Comparison of ENCODE assay signal across 16 cellular contexts in genomic region chr12:10031771-10032175, GRCh38. TPM values are rescaled to one million over a fixed set of nuclear protein-coding genes. Genes with fewer than 3 reads are reported as not detected.
DNase-seq lines count a peak whose midpoint lies in the region; ATAC-seq, FAIRE-seq and TF ChIP-seq lines count a peak whose summit lies in the region.
"Had no signal": no experiment of that assay in that cellular context is flagged by ENCODE, and none has a peak within 500 bp of the region (broad histone marks: within the 10 kb centered on the region; RNA-seq: fewer than 3 reads in every experiment).

No MANE protein-coding gene starts in this region.

- FAIRE-seq in HTR-8/SVneo (lab: Jason Lieb, UNC) (peak; percentile 48), keratinocyte (lab: Jason Lieb, UNC) (peak; percentile 81)

- no peaks in the 10 kb centered on the region for H3K36me3 Mint-ChIP-seq in chondrocyte (ENCODE audit: low read depth)

- peak overlapping the region; percentile 86 for H3K27ac Mint-ChIP-seq in chondrocyte (ENCODE audit: unreplicated experiment)
- H3K27ac Mint-ChIP-seq: immature natural killer cell had no signal

- no peak for TF ChIP-seq CTCF in chondrocyte (IDR thresholded peaks at IDR 0.05)
- TF ChIP-seq CTCF in keratinocyte (optimal IDR thresholded peaks at IDR 0.05 in 1 of 3, IDR thresholded peaks at IDR 0.05 in 1 of 3, conservative IDR thresholded peaks at IDR 0.05 in 1 of 3; ENCODE audit: extremely low read depth in 1 of 3, insufficient read depth in 2 of 3, low read length in 3 of 3): no peak

- peak; percentile 76 for DNase-seq in AG08396 (ENCODE audit: low spot score)
- DNase-seq in HTR-8/SVneo (ENCODE audit: insufficient read length, low spot score): peak; percentile 48
- DNase-seq in chondrocyte (ENCODE audit: low spot score): peak; percentile 22
- DNase-seq in keratinocyte (ENCODE audit: low read depth, low spot score): peak; percentile 21
- DNase-seq in medulla oblongata (ENCODE audit: extremely low spot score): no peak
- no peak for DNase-seq in kidney glomerular epithelial cell (lab: John Stamatoyannopoulos, UW)
- no peak for DNase-seq in NK-92 treated with Interleukin-12 subunit alpha and Interleukin-12 subunit beta, amount 100 ng/mL, for 24 hours (lab: John Stamatoyannopoulos, UW)
- DNase-seq: C1 segment of cervical spinal cord, immature natural killer cell, NCI-H1694 treated with DMSO at 0.1 percent for 48 hours, posterior cingulate gyrus, RPMI8226, thyroid gland had no signal

- no peaks in the 10 kb centered on the region for H4K20me1 ChIP-seq in keratinocyte (ENCODE audit: control insufficient read depth, extremely low read depth, insufficient read depth, low read length)

- H3K27ac ChIP-seq in keratinocyte (ENCODE audit: control insufficient read depth, insufficient read depth, low read length): peak overlapping the region; percentile 20
- H3K27ac ChIP-seq: coronary artery, thyroid gland, VCaP had no signal

- H3K79me2 ChIP-seq in keratinocyte (ENCODE audit: control insufficient read depth, insufficient read depth, low read length): no peaks in the 10 kb centered on the region

- H3K4me1 ChIP-seq in keratinocyte (ENCODE audit: control insufficient read depth, extremely low read depth, insufficient read depth, low read length): peaks cover 11% of the 10 kb centered on the region
- H3K4me1 ChIP-seq: thyroid gland had no signal

- peaks cover 26% of the 10 kb centered on the region for H3K4me1 Mint-ChIP-seq in chondrocyte (ENCODE audit: low read depth)

- no peaks in the 10 kb centered on the region for H3K27me3 Mint-ChIP-seq in chondrocyte (ENCODE audit: low read depth)

- no peak for ATAC-seq in HG03280 (IDR thresholded peaks at IDR 0.05; ENCODE audit: unreplicated experiment)

- dilution Hi-C loops in keratinocyte (cut with MboI; ENCODE audit: extremely low pct_ligation_motif_present, low sequenced_read_pairs): no loop called here

- H3K9ac ChIP-seq in keratinocyte (ENCODE audit: control insufficient read depth, extremely low read depth, insufficient read depth, low read length): no peak overlapping the region

- H3K4me3 ChIP-seq in keratinocyte (ENCODE audit: control insufficient read depth in 2 of 3, extremely low read depth in 1 of 3, insufficient read depth in 2 of 3, low read depth in 1 of 3, low read length in 3 of 3): no peak overlapping the region
- H3K4me3 ChIP-seq: coronary artery, thyroid gland had no signal

- no peaks in the 10 kb centered on the region for H3K36me3 ChIP-seq in keratinocyte (ENCODE audit: control insufficient read depth in 2 of 2, extremely low read depth in 1 of 2, insufficient read depth in 2 of 2, low read length in 2 of 2)
- H3K36me3 ChIP-seq: thyroid gland had no signal

- no peak overlapping the region for H3K4me3 Mint-ChIP-seq in chondrocyte (ENCODE audit: unreplicated experiment)
- H3K4me3 Mint-ChIP-seq: immature natural killer cell had no signal

- no peaks in the 10 kb centered on the region for H3K9me3 Mint-ChIP-seq in chondrocyte (ENCODE audit: low read depth)
- H3K9me3 Mint-ChIP-seq: immature natural killer cell had no signal

- no peaks in the 10 kb centered on the region for H3K27me3 ChIP-seq in keratinocyte (ENCODE audit: control insufficient read depth, extremely low read depth, insufficient read depth, low read length)
- H3K27me3 ChIP-seq: thyroid gland had no signal

- no peaks in the 10 kb centered on the region for H3K9me1 ChIP-seq in keratinocyte (ENCODE audit: control insufficient read depth, extremely low read depth, insufficient read depth, low read length)

- no peaks in the 10 kb centered on the region for H3K9me3 ChIP-seq in keratinocyte (ENCODE audit: control insufficient read depth, low read depth, low read length)
- H3K9me3 ChIP-seq: thyroid gland had no signal

- H2AFZ ChIP-seq in keratinocyte (ENCODE audit: control insufficient read depth, low read length): no peak overlapping the region

- H3K4me2 ChIP-seq in keratinocyte (ENCODE audit: control insufficient read depth, extremely low read depth, insufficient read depth, low read depth, low read length): peak overlapping the region; percentile 16

RNA-seq across cellular contexts. Expression of gene CLEC9A, which starts 1.3 kb away (rescaled TPM):
- not detected in 3 replicates for total RNA-seq in chondrocyte
- not detected in 3 replicates for polyA plus RNA-seq in keratinocyte
- polyA plus RNA-seq in keratinocyte (2011; ENCODE audit: low read depth): not detected
- not detected in 2 replicates for polyA plus RNA-seq in keratinocyte (2011; cell fraction: cytosol; rRNA removed)
- polyA plus RNA-seq in keratinocyte (2011; cell fraction: nucleus; rRNA removed): not detected in 2 replicates
- not detected in 2 replicates for polyA plus RNA-seq in keratinocyte (2012; ENCODE audit: low replicate concordance)
- not detected in 3 replicates for polyA minus RNA-seq in keratinocyte
- polyA minus RNA-seq in keratinocyte (2011; cell fraction: cytosol; rRNA and poly(A)+ RNA removed): not detected
- not detected in 2 replicates for polyA minus RNA-seq in keratinocyte (2011; cell fraction: nucleus; rRNA and poly(A)+ RNA removed)
- total RNA-seq: thyroid gland had no signal

RNA-seq across cellular contexts. Expression of gene CLEC12B, which starts 21.3 kb away (rescaled TPM):
- total RNA-seq in chondrocyte: not detected in 3 replicates
- polyA plus RNA-seq in keratinocyte: not detected in 3 replicates
- polyA plus RNA-seq in keratinocyte (2011; ENCODE audit: low read depth): not detected
- not detected in 2 replicates for polyA plus RNA-seq in keratinocyte (2011; cell fraction: cytosol; rRNA removed)
- polyA plus RNA-seq in keratinocyte (2011; cell fraction: nucleus; rRNA removed): not detected in 2 replicates
- polyA plus RNA-seq in keratinocyte (2012; ENCODE audit: low replicate concordance): not detected in 2 replicates
- polyA minus RNA-seq in keratinocyte: not detected in 3 replicates
- not detected for polyA minus RNA-seq in keratinocyte (2011; cell fraction: cytosol; rRNA and poly(A)+ RNA removed)
- not detected in 2 replicates for polyA minus RNA-seq in keratinocyte (2011; cell fraction: nucleus; rRNA and poly(A)+ RNA removed)

RNA-seq across cellular contexts. Expression of gene CLEC1B, which starts 32.9 kb away (rescaled TPM):
- not detected in 3 replicates for total RNA-seq in chondrocyte
- not detected in 3 replicates for polyA plus RNA-seq in keratinocyte
- polyA plus RNA-seq in keratinocyte (2011; ENCODE audit: low read depth): not detected
- polyA plus RNA-seq in keratinocyte (2011; cell fraction: cytosol; rRNA removed): not detected in 2 replicates
- not detected in 2 replicates for polyA plus RNA-seq in keratinocyte (2011; cell fraction: nucleus; rRNA removed)
- polyA plus RNA-seq in keratinocyte (2012; ENCODE audit: low replicate concordance): not detected in 2 replicates
- not detected in 3 replicates for polyA minus RNA-seq in keratinocyte
- not detected for polyA minus RNA-seq in keratinocyte (2011; cell fraction: cytosol; rRNA and poly(A)+ RNA removed)
- polyA minus RNA-seq in keratinocyte (2011; cell fraction: nucleus; rRNA and poly(A)+ RNA removed): not detected in 2 replicates
- total RNA-seq: thyroid gland had no signal

Comparison
In these comparisons a context has a peak if more than half of its experiments do, and no peak if none do; other contexts are left out.
1. DNase-seq: peak in AG08396 (single experiment), HTR-8/SVneo (single experiment), chondrocyte (single experiment) and keratinocyte (single experiment); none in medulla oblongata (single experiment), kidney glomerular epithelial cell (single experiment) and NK-92 treated with Interleukin-12 subunit alpha and Interleukin-12 subunit beta, amount 100 ng/mL, for 24 hours (single experiment).